In genomic region chr1:25998075-25998761, GRCh38 we compare ENCODE assay signal across 1 cellular context.
TF ChIP-seq lines count a peak whose summit lies in the region.

No MANE protein-coding gene starts in this region.

TF ChIP-seq in GM12878, 131 proteins besides CTCF, POLR2A, EP300 and RAD21 (continued from another document):
- TF ChIP-seq MLLT1 (IDR thresholded peaks at IDR 0.05): peak; percentile 94
- TF ChIP-seq BCLAF1 (IDR thresholded peaks at IDR 0.05): no peak
- TF ChIP-seq TCF12 (IDR thresholded peaks at IDR 0.05; ENCODE audit: low read depth, low read length): no peak
- TF ChIP-seq SMAD5 (IDR thresholded peaks at IDR 0.05; ENCODE audit: low read depth): no peak
- peak; percentile 86 for TF ChIP-seq MAX (IDR thresholded peaks at IDR 0.05; ENCODE audit: low read depth, low read length)
- no peak for TF ChIP-seq CBX3 (IDR thresholded peaks at IDR 0.05; ENCODE audit: borderline replicate concordance, low read depth)
- peak; percentile 56 for TF ChIP-seq RELB (IDR thresholded peaks at IDR 0.05; ENCODE audit: low read depth)
- TF ChIP-seq KLF5 (IDR thresholded peaks at IDR 0.05; ENCODE audit: partially characterized antibody): peak; percentile 92
